16 cellular contexts compared by ENCODE assay signal in the genomic region with DNA sequence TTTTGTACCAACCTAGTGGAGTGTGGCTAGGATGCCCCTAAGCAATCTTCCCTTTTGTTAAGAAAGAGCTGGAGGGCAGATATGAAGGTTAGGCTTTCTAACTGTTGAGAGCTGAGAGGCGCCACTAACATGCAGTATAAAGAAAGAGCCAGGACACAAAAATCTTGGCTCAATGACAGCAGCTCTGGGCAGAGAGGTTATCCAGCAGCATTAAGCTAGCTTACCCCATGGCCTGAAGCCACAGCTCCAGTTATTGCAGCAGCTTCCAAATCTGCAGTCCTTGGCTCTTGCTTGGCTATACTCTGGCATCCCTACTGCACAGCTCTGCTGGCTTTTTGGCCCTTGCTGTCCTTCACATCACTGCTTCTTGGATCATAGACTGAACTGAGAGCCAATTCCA.
DNase-seq lines count a peak whose midpoint lies in the region; ATAC-seq and TF ChIP-seq lines count a peak whose summit lies in the region.
"Had no signal": no experiment of that assay in that cellular context is flagged by ENCODE, and none has a peak within 500 bp of the region (broad histone marks: within the 10 kb centered on the region; RNA-seq: fewer than 3 reads in every experiment).

No MANE protein-coding gene starts in this region.

- no TSS peak for BruUV-seq in PC-9 (replicated peaks; lab: Mats Ljungman, UMichigan)

- H3K27ac ChIP-seq in neural progenitor cell (no peak overlapping the region), PC-9 (no peak overlapping the region)

- H3K27ac Mint-ChIP-seq in neural progenitor cell = no peak overlapping the region
- H3K27ac Mint-ChIP-seq: activated naive CD8-positive, alpha-beta T cell treated with anti-CD3 and anti-CD28 coated beads, Interleukin-2, amount 10 ng/mL, durations not matched to agents 7 days and 5 days; dendritic cell treated with granulocyte-macrophage colony-stimulating factor and Interleukin-4, amounts not matched to agents 40 ng/mL and 50 ng/mL, for 4 days had no signal

- no peaks in the 10 kb centered on the region for H3K9me2 ChIP-seq in PC-9 (ENCODE audit: insufficient read depth)

- intact Hi-C loops in PC-9 (cut with micrococcal nuclease; ENCODE audit: unreplicated experiment) = no loop called here

- H3K9ac ChIP-seq in neural progenitor cell = no peak overlapping the region

- H3K4me2 ChIP-seq in neural progenitor cell (no peak overlapping the region), PC-9 (no peak overlapping the region)

- TF ChIP-seq CTCF in fibroblast of the aortic adventitia (IDR thresholded peaks at IDR 0.05; ENCODE audit: insufficient read depth, low read length) (no peak), neural progenitor cell (IDR thresholded peaks at IDR 0.05) (no peak), PC-9 (conservative IDR thresholded peaks at IDR 0.05) (no peak)

- H2AFZ ChIP-seq in neural progenitor cell (replicated peaks) = peak overlapping the region; percentile 54
- no peak overlapping the region for H2AFZ ChIP-seq in PC-9

- H3K4me1 ChIP-seq in neural progenitor cell = peaks cover 3% of the 10 kb centered on the region
- H3K4me1 ChIP-seq in PC-9 (replicated peaks; ENCODE audit: insufficient read depth) = no peaks in the 10 kb centered on the region

- no peak for ATAC-seq in HG02588 (IDR thresholded peaks at IDR 0.05; ENCODE audit: unreplicated experiment)
- ATAC-seq: mucosa of descending colon had no signal

- DNase-seq in EL = peak; percentile 6
- peak; percentile 34 for DNase-seq in OCI-M1 (lab: John Stamatoyannopoulos, UW)
- DNase-seq in fibroblast of the aortic adventitia (ENCODE audit: low read depth) = peak; percentile 24
- no peak for DNase-seq in neural progenitor cell (ENCODE audit: low spot score)
- DNase-seq in COLO668 (lab: John Stamatoyannopoulos, UW; ENCODE audit: unreplicated experiment) = no peak
- no peak for DNase-seq in SK-N-DZ (ENCODE audit: low spot score)
- DNase-seq in PC-9 = no peak
- DNase-seq: activated CD4-positive, alpha-beta T cell treated with anti-CD3 and anti-CD28 coated beads for 1 hour; activated naive CD8-positive, alpha-beta T cell treated with anti-CD3 and anti-CD28 coated beads, Interleukin-2, amount 10 ng/mL, durations not matched to agents 7 days and 5 days; AML-193; NCI-H1436 treated with DMSO at 0.1 percent for 48 hours; NCI-H524 treated with DMSO at 0.1 percent for 48 hours had no signal

- peaks cover 2% of the 10 kb centered on the region for H3K9me3 Mint-ChIP-seq in neural progenitor cell
- H3K9me3 Mint-ChIP-seq: activated naive CD8-positive, alpha-beta T cell treated with anti-CD3 and anti-CD28 coated beads, Interleukin-2, amount 10 ng/mL, durations not matched to agents 7 days and 5 days; dendritic cell treated with granulocyte-macrophage colony-stimulating factor and Interleukin-4, amounts not matched to agents 40 ng/mL and 50 ng/mL, for 4 days had no signal

- H4K20me1 ChIP-seq in neural progenitor cell (ENCODE audit: low read depth) (no peaks in the 10 kb centered on the region), PC-9 (ENCODE audit: insufficient read depth) (no peaks in the 10 kb centered on the region)

- no peaks in the 10 kb centered on the region for H3K79me2 ChIP-seq in neural progenitor cell (ENCODE audit: low read depth)
- no peaks in the 10 kb centered on the region for H3K79me2 ChIP-seq in PC-9 (ENCODE audit: low read depth)

- H3K27me3 ChIP-seq in neural progenitor cell (no peaks in the 10 kb centered on the region), PC-9 (ENCODE audit: insufficient read depth, low read depth) (no peaks in the 10 kb centered on the region)

- no peak overlapping the region for H3K4me3 Mint-ChIP-seq in neural progenitor cell
- H3K4me3 Mint-ChIP-seq: activated naive CD8-positive, alpha-beta T cell treated with anti-CD3 and anti-CD28 coated beads, Interleukin-2, amount 10 ng/mL, durations not matched to agents 7 days and 5 days; dendritic cell treated with granulocyte-macrophage colony-stimulating factor and Interleukin-4, amounts not matched to agents 40 ng/mL and 50 ng/mL, for 4 days; IgD-negative memory B cell had no signal

- H3K4me1 Mint-ChIP-seq in neural progenitor cell = no peaks in the 10 kb centered on the region
- H3K4me1 Mint-ChIP-seq: activated naive CD8-positive, alpha-beta T cell treated with anti-CD3 and anti-CD28 coated beads, Interleukin-2, amount 10 ng/mL, durations not matched to agents 7 days and 5 days; IgD-negative memory B cell had no signal

- no peak overlapping the region for H3K4me3 ChIP-seq in fibroblast of the aortic adventitia (ENCODE audit: low read depth, low read length)
- no peak overlapping the region for H3K4me3 ChIP-seq in neural progenitor cell
- H3K4me3 ChIP-seq in PC-9 = no peak overlapping the region
- H3K4me3 ChIP-seq: mucosa of descending colon had no signal

- POLR2A ChIA-PET in PC-9 (lab: Charles Lee; ENCODE audit: unreplicated experiment) = no interaction called here

- CTCF ChIA-PET in PC-9 (lab: Charles Lee) = no interaction called here

- H3F3A ChIP-seq in neural progenitor cell (ENCODE audit: low read depth) (no peaks in the 10 kb centered on the region), PC-9 (ENCODE audit: insufficient read depth, low read depth) (no peaks in the 10 kb centered on the region)

- H3K36me3 ChIP-seq in neural progenitor cell (no peaks in the 10 kb centered on the region), PC-9 (ENCODE audit: low read depth) (no peaks in the 10 kb centered on the region)

- H3K9me3 ChIP-seq in neural progenitor cell (ENCODE audit: low read depth) (no peaks in the 10 kb centered on the region), PC-9 (ENCODE audit: insufficient read depth, low read depth) (no peaks in the 10 kb centered on the region)
- H3K9me3 ChIP-seq: mucosa of descending colon had no signal

- no peaks in the 10 kb centered on the region for H3K27me3 Mint-ChIP-seq in neural progenitor cell (ENCODE audit: insufficient read depth, low read depth)
- H3K27me3 Mint-ChIP-seq: activated naive CD8-positive, alpha-beta T cell treated with anti-CD3 and anti-CD28 coated beads, Interleukin-2, amount 10 ng/mL, durations not matched to agents 7 days and 5 days; dendritic cell treated with granulocyte-macrophage colony-stimulating factor and Interleukin-4, amounts not matched to agents 40 ng/mL and 50 ng/mL, for 4 days; IgD-negative memory B cell had no signal

- H3K36me3 Mint-ChIP-seq in neural progenitor cell = no peaks in the 10 kb centered on the region
- H3K36me3 Mint-ChIP-seq: activated naive CD8-positive, alpha-beta T cell treated with anti-CD3 and anti-CD28 coated beads, Interleukin-2, amount 10 ng/mL, durations not matched to agents 7 days and 5 days; IgD-negative memory B cell had no signal

Comparison
In these comparisons a context has a peak if more than half of its experiments do, and no peak if none do; other contexts are left out.
1. DNase-seq: peak in EL (single experiment), OCI-M1 (single experiment) and fibroblast of the aortic adventitia (single experiment); none in neural progenitor cell (single experiment), COLO668 (single experiment), SK-N-DZ (single experiment) and PC-9 (0 of 2).